Comparison of ENCODE assay signal across 8 cellular contexts in the genomic region with DNA sequence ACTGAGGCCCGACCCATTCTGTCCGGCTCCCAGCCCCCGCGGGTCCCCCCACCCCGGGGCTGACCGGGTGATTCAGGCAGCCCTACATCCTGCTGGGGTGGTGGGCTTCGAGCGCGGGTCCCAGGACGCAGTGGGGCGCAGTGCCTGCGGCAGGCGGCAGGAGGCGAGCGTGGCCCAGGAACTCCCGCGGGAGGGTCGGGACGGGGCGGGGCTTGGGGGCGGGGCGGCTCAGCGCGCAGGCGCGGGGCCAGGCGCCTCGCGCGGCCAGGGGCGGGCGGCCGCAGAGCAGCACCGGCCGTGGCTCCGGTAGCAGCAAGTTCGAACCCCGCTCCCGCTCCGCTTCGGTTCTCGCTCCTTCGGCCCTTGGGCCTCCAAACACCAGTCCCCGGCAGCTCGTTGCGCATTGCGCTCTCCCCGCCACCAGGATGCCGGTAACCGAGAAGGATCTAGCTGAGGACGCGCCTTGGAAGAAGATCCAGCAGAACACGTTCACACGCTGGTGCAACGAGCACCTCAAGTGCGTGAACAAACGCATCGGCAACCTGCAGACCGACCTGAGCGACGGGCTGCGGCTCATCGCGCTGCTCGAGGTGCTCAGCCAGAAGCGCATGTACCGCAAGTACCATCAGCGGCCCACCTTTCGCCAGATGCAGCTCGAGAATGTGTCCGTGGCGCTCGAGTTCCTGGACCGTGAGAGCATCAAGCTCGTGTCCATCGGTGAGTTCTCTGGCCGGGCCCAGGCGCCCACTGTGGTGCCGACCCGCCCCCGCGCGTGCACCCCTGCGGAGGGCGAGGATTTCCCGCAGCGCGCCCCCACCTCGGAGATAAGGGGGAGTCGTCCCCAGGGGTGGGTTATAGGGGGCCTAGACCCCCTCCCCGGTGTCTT. TPM values are rescaled to one million over a fixed set of nuclear protein-coding genes. Genes with fewer than 3 reads are reported as not detected.
A peak's percentile ranks its signal among the peaks of the same experiment; 100 is the strongest.
DNase-seq lines count a peak whose midpoint lies in the region; ATAC-seq and TF ChIP-seq lines count a peak whose summit lies in the region.

TSS of gene FLNB (plus strand) at position 283 of the 886 bp plus-strand sequence. CDS start at position 426, 143 bp downstream.

- H3K4me1 ChIP-seq in stomach smooth muscle (ENCODE audit: control insufficient read depth, insufficient read depth, low read length) = peaks cover 38% of the 10 kb centered on the region

- no peak within 1 kb of the TSS for H3K27ac ChIP-seq in neural cell (ENCODE audit: low read length)
- H3K27ac ChIP-seq in stomach smooth muscle (ENCODE audit: low read length) = peak within 1 kb of the TSS; percentile 49

- peak within 1 kb of the TSS; percentile 81 for H3K9ac ChIP-seq in neural cell (ENCODE audit: low read length)
- peak within 1 kb of the TSS; percentile 73 to 87 for H3K9ac ChIP-seq in stomach smooth muscle (ENCODE audit: low read length in 2 of 2)

- no peaks in the 10 kb centered on the region for H3K27me3 ChIP-seq in neural cell (ENCODE audit: insufficient read depth, low read depth, low read length)
- H3K27me3 ChIP-seq in stomach smooth muscle (ENCODE audit: control insufficient read depth in 1 of 2, insufficient read depth in 2 of 2, low read length in 2 of 2) = no peaks in the 10 kb centered on the region

- peak; percentile 67 for TF ChIP-seq CTCF in neural cell (IDR thresholded peaks at IDR 0.05; ENCODE audit: poor library complexity, severe bottlenecking)

- H3K79me2 ChIP-seq in neural cell (replicated peaks; ENCODE audit: insufficient read depth, low read length) = peaks cover 6% of the 10 kb centered on the region

- no peak for TF ChIP-seq RAD21 in neural cell (conservative IDR thresholded peaks at IDR 0.05)

- H3K9me3 ChIP-seq in neural cell (ENCODE audit: low read length) = no peaks in the 10 kb centered on the region
- no peaks in the 10 kb centered on the region for H3K9me3 ChIP-seq in stomach smooth muscle (ENCODE audit: control insufficient read depth in 2 of 2, low read length in 2 of 2)

- no peaks in the 10 kb centered on the region for H4K20me1 ChIP-seq in neural cell (ENCODE audit: insufficient read depth)

- peak within 1 kb of the TSS; percentile 97 for H2AFZ ChIP-seq in neural cell (ENCODE audit: low read depth, low read length)

- peak within 1 kb of the TSS; percentile 95 for H3K4me3 ChIP-seq in neural cell (ENCODE audit: low read length)
- peak within 1 kb of the TSS; percentile 94 to 100 for H3K4me3 ChIP-seq in stomach smooth muscle (ENCODE audit: low read length in 2 of 2)

- TF ChIP-seq EP300 in neural cell (conservative IDR thresholded peaks at IDR 0.05; ENCODE audit: poor library complexity, severe bottlenecking) = no peak

- peak; percentile 80 for ATAC-seq in GM18909 (IDR thresholded peaks at IDR 0.05; ENCODE audit: poor library complexity, unreplicated experiment)
- peak; percentile 68 for ATAC-seq in HG03439 (IDR thresholded peaks at IDR 0.05; ENCODE audit: unreplicated experiment)

- H3K4me2 ChIP-seq in neural cell (ENCODE audit: low read length) = peak within 1 kb of the TSS; percentile 41

- no peaks in the 10 kb centered on the region for H3F3A ChIP-seq in neural cell (ENCODE audit: insufficient read depth, low read length, poor library complexity, severe bottlenecking)

- H3K9me2 ChIP-seq in neural cell (ENCODE audit: insufficient read depth, low read length) = no peaks in the 10 kb centered on the region

- H3K36me3 ChIP-seq in neural cell (ENCODE audit: insufficient read depth, low read length) (no peaks in the 10 kb centered on the region), stomach smooth muscle (ENCODE audit: control insufficient read depth in 2 of 2, insufficient read depth in 2 of 2, low read length in 2 of 2) (no peaks in the 10 kb centered on the region)

- DNase-seq in AG20443 (ENCODE audit: low spot score) = peak; percentile 98
- peak; percentile 84 for DNase-seq in RPMI8226
- DNase-seq in activated effector memory CD4-positive, alpha-beta T cell treated with Interleukin-2 at 50 U/mL for 16 hours = peak; percentile 66
- DNase-seq in fibroblast of the conjunctiva (ENCODE audit: low read depth) = peak; percentile 36

TF ChIP-seq in neural cell, 6 proteins besides CTCF, POLR2A, EP300 and RAD21:
- TF ChIP-seq TAF1 (IDR thresholded peaks at IDR 0.05; ENCODE audit: low read depth) = peak; percentile 85
- TF ChIP-seq EZH2 (IDR thresholded peaks at IDR 0.05; ENCODE audit: borderline replicate concordance, insufficient read depth, low read length, poor library complexity, severe bottlenecking) = no peak
- TF ChIP-seq REST (IDR thresholded peaks at IDR 0.05; ENCODE audit: borderline replicate concordance) = peak; percentile 70
- peak; percentile 15 for TF ChIP-seq SMC3 (conservative IDR thresholded peaks at IDR 0.05; ENCODE audit: poor library complexity)
- TF ChIP-seq MXI1 (conservative IDR thresholded peaks at IDR 0.05; ENCODE audit: poor library complexity, severe bottlenecking) = peak; percentile 88
- TF ChIP-seq POLR2AphosphoS5 (IDR thresholded peaks at IDR 0.05) = peak; percentile 61

RNA-seq across cellular contexts. Expression of gene FLNB, which starts in this region (rescaled TPM):
- polyA plus RNA-seq in neural cell = 10.3 and 13.3 TPM in 2 replicates
- 9.5 and 10.8 TPM in 2 replicates for polyA minus RNA-seq in neural cell

Comparison
In these comparisons a context has a peak if more than half of its experiments do, and no peak if none do; other contexts are left out.
1. DNase-seq: peak in every context shown above with its lines; median percentile 98 in AG20443; 84 in RPMI8226; 66 in activated effector memory CD4-positive, alpha-beta T cell treated with Interleukin-2 at 50 U/mL for 16 hours; 36 in fibroblast of the conjunctiva.